8 cellular contexts compared by ENCODE assay signal in genomic region chr10:23157691-23158369, GRCh38. TPM values are rescaled to one million over a fixed set of nuclear protein-coding genes. Genes with fewer than 3 reads are reported as not detected.
DNase-seq lines count a peak whose midpoint lies in the region; ATAC-seq and TF ChIP-seq lines count a peak whose summit lies in the region.

No MANE protein-coding gene starts in this region.

- DNase-seq in cardiac muscle cell (ENCODE audit: low read depth in 1 of 2, low spot score in 1 of 2), result peak; percentile 53 to 64
- no peak for DNase-seq in Right ventricle myocardium inferior (ENCODE audit: missing footprints)
- peak; percentile 61 for DNase-seq in H7
- DNase-seq in NB4 (ENCODE audit: low read depth), result peak; percentile 48
- DNase-seq in activated CD8-positive, alpha-beta T cell treated with anti-CD3 and anti-CD28 coated beads for 36 hours, result peak; percentile 29
- DNase-seq in left colon, result no peak
- no peak for DNase-seq in activated CD8-positive, alpha-beta memory T cell treated with anti-CD3 and anti-CD28 coated beads, Interleukin-2, amount 50 U/mL, for 4 hours

- H3K9me3 Mint-ChIP-seq in activated CD8-positive, alpha-beta T cell treated with anti-CD3 and anti-CD28 coated beads for 36 hours, result no peaks in the 10 kb centered on the region

- H3K36me3 Mint-ChIP-seq in activated CD8-positive, alpha-beta T cell treated with anti-CD3 and anti-CD28 coated beads for 36 hours (ENCODE audit: low read depth), result no peaks in the 10 kb centered on the region

- no peaks in the 10 kb centered on the region for H3K4me1 ChIP-seq in cardiac muscle cell (ENCODE audit: low read depth)

- H3K27me3 ChIP-seq in cardiac muscle cell (peaks cover 54% of the 10 kb centered on the region), H7 (ENCODE audit: control insufficient read depth, insufficient read depth, low read length) (peaks cover 9% of the 10 kb centered on the region)

- H3K9me3 ChIP-seq in cardiac muscle cell (ENCODE audit: low read depth), result no peaks in the 10 kb centered on the region

- POLR2A ChIA-PET in activated CD8-positive, alpha-beta T cell treated with anti-CD3 and anti-CD28 coated beads for 36 hours (lab: Charles Lee), result no interaction called here

- no peak for ATAC-seq in Right ventricle myocardium inferior
- ATAC-seq in activated CD8-positive, alpha-beta T cell treated with anti-CD3 and anti-CD28 coated beads for 36 hours, result peak; percentile 60
- ATAC-seq in left colon, result peak; percentile 59
- ATAC-seq in HG03045 (IDR thresholded peaks at IDR 0.05; ENCODE audit: unreplicated experiment), result no peak

- CTCF ChIA-PET in activated CD8-positive, alpha-beta T cell treated with anti-CD3 and anti-CD28 coated beads for 36 hours (lab: Charles Lee), result interaction anchor here (0.7 to 6.3 kb wide), 50 partner anchors 9 to 1399 kb away, joined by 3 to 104 read pairs (median 3); partner anchors contain the start of gene KIAA1217

- TF ChIP-seq CTCF in cardiac muscle cell (IDR thresholded peaks at IDR 0.05; ENCODE audit: low read depth, low read length) (no peak), NB4 (IDR thresholded peaks at IDR 0.05; ENCODE audit: low read depth, low read length) (peak; percentile 31)
- TF ChIP-seq CTCF in activated CD8-positive, alpha-beta T cell treated with anti-CD3 and anti-CD28 coated beads for 36 hours (IDR thresholded peaks at IDR 0.05), result no peak

- peaks cover 3% of the 10 kb centered on the region for H3K4me1 Mint-ChIP-seq in activated CD8-positive, alpha-beta T cell treated with anti-CD3 and anti-CD28 coated beads for 36 hours (ENCODE audit: low read depth)

- H3K27ac ChIP-seq in cardiac muscle cell, result no peak overlapping the region

- no peak overlapping the region for H3K27ac Mint-ChIP-seq in activated CD8-positive, alpha-beta T cell treated with anti-CD3 and anti-CD28 coated beads for 36 hours

- H3K4me3 ChIP-seq in cardiac muscle cell (no peak overlapping the region), H7 (ENCODE audit: insufficient read depth, low read depth, low read length) (no peak overlapping the region), NB4 (ENCODE audit: low read depth, low read length) (no peak overlapping the region)

- intact Hi-C loops in Right ventricle myocardium inferior (cut with DNase I) (loop anchor here (5.0 to 10.0 kb wide), 3 partner anchors 369 to 1397 kb away; no protein-coding TSS in a partner anchor), left colon (cut with DNase I, micrococcal nuclease) (no loop called here)
- intact Hi-C loops in activated CD8-positive, alpha-beta T cell treated with anti-CD3 and anti-CD28 coated beads for 36 hours (cut with micrococcal nuclease), result loop anchor here (2.0 kb wide), 1 partner anchor 135 kb away; no protein-coding TSS in a partner anchor

- TF ChIP-seq POLR2A in NB4 (IDR thresholded peaks at IDR 0.05; ENCODE audit: extremely low read depth, insufficient read length), result no peak

- H3K4me3 Mint-ChIP-seq in activated CD8-positive, alpha-beta T cell treated with anti-CD3 and anti-CD28 coated beads for 36 hours, result no peak overlapping the region

- H3K36me3 ChIP-seq in cardiac muscle cell (no peaks in the 10 kb centered on the region), H7 (replicated peaks; ENCODE audit: control insufficient read depth, insufficient read depth, low read length) (no peaks in the 10 kb centered on the region)

- peaks cover 22% of the 10 kb centered on the region for H3K27me3 Mint-ChIP-seq in activated CD8-positive, alpha-beta T cell treated with anti-CD3 and anti-CD28 coated beads for 36 hours

RNA-seq across cellular contexts. Expression of gene PTF1A, which starts 34.3 kb away (rescaled TPM):
- not detected in 2 replicates for total RNA-seq in cardiac muscle cell
- not detected in 2 replicates for polyA plus RNA-seq in cardiac muscle cell
- not detected for total RNA-seq in Right ventricle myocardium inferior
- total RNA-seq in H7 (2014; rRNA removed; shearing (Covaris generic)), result 0.38 and 0.48 TPM in 2 replicates
- not detected for total RNA-seq in activated CD8-positive, alpha-beta T cell treated with anti-CD3 and anti-CD28 coated beads for 36 hours
- not detected for total RNA-seq in left colon

Comparison
In these comparisons a context has a peak if more than half of its experiments do, and no peak if none do; other contexts are left out.
1. DNase-seq: peak in cardiac muscle cell (2 of 2), H7 (single experiment), NB4 (single experiment) and activated CD8-positive, alpha-beta T cell treated with anti-CD3 and anti-CD28 coated beads for 36 hours (single experiment); none in Right ventricle myocardium inferior (single experiment), left colon (0 of 2) and activated CD8-positive, alpha-beta memory T cell treated with anti-CD3 and anti-CD28 coated beads, Interleukin-2, amount 50 U/mL, for 4 hours (single experiment).
2. ATAC-seq: peak in activated CD8-positive, alpha-beta T cell treated with anti-CD3 and anti-CD28 coated beads for 36 hours (single experiment) and left colon (single experiment); none in Right ventricle myocardium inferior (single experiment) and HG03045 (single experiment).
3. intact Hi-C loops: an anchor here in Right ventricle myocardium inferior (5.0 to 10.0 kb wide) and activated CD8-positive, alpha-beta T cell treated with anti-CD3 and anti-CD28 coated beads for 36 hours (2.0 kb wide); none called in left colon.